8 cellular contexts compared by ENCODE assay signal in genomic region chr14:32588448-32589320, GRCh38.
DNase-seq lines count a peak whose midpoint lies in the region; ATAC-seq and TF ChIP-seq lines count a peak whose summit lies in the region.

No MANE protein-coding gene starts in this region.

- no peak overlapping the region for H3K4me3 ChIP-seq in WI38 (ENCODE audit: low read depth, low read length)

- intact Hi-C loops in left colon (cut with DNase I, micrococcal nuclease): no loop called here

- ATAC-seq in HG03378 (IDR thresholded peaks at IDR 0.05; ENCODE audit: unreplicated experiment) (peak; percentile 64), left colon (peak; percentile 66), GM19351 (IDR thresholded peaks at IDR 0.05; ENCODE audit: unreplicated experiment) (no peak), HG03442 (IDR thresholded peaks at IDR 0.05; ENCODE audit: unreplicated experiment) (no peak)

- peak; percentile 66 for TF ChIP-seq CTCF in WI38 (IDR thresholded peaks at IDR 0.05; ENCODE audit: low read depth, low read length)

- DNase-seq in DMS 273 (lab: John Stamatoyannopoulos, UW; ENCODE audit: unreplicated experiment) (peak; percentile 58), DMS 273 treated with DMSO at 0.1 percent for 48 hours (lab: John Stamatoyannopoulos, UW) (no peak), left colon (no peak), NCI-H1048 (lab: John Stamatoyannopoulos, UW) (no peak)

Comparison
In these comparisons a context has a peak if more than half of its experiments do, and no peak if none do; other contexts are left out.
1. ATAC-seq: peak in HG03378 (single experiment) and left colon (single experiment); none in GM19351 (single experiment) and HG03442 (single experiment).